18 cellular contexts compared by ENCODE assay signal in genomic region chr13:91238036-91238435, GRCh38.
DNase-seq lines count a peak whose midpoint lies in the region; ATAC-seq and TF ChIP-seq lines count a peak whose summit lies in the region.
"Had no signal": no experiment of that assay in that cellular context is flagged by ENCODE, and none has a peak within 500 bp of the region (broad histone marks: within the 10 kb centered on the region; RNA-seq: fewer than 3 reads in every experiment).

No MANE protein-coding gene starts in this region.

- intact Hi-C loops in colonic mucosa (cut with DNase I), result no loop called here
- intact Hi-C loops in PC-3 (cut with micrococcal nuclease), result no loop called here

- no peaks in the 10 kb centered on the region for H3K9me3 ChIP-seq in osteoblast (ENCODE audit: low read depth, low read length)
- H3K9me3 ChIP-seq in colonic mucosa, result no peaks in the 10 kb centered on the region
- H3K9me3 ChIP-seq in PC-3 (ENCODE audit: low read length), result no peaks in the 10 kb centered on the region
- H3K9me3 ChIP-seq: BE2C had no signal

- no peaks in the 10 kb centered on the region for H3K4me1 ChIP-seq in osteoblast (ENCODE audit: insufficient read depth, low read length)
- H3K4me1 ChIP-seq in colonic mucosa, result no peaks in the 10 kb centered on the region
- no peaks in the 10 kb centered on the region for H3K4me1 ChIP-seq in PC-3 (ENCODE audit: insufficient read depth, low read length)
- H3K4me1 ChIP-seq: BE2C had no signal

- CTCF ChIA-PET in PC-3 (lab: Charles Lee), result no interaction called here

- H2AFZ ChIP-seq in osteoblast (ENCODE audit: low read length) (no peak overlapping the region), PC-3 (ENCODE audit: low read length) (no peak overlapping the region)
- H2AFZ ChIP-seq: PC-9 had no signal

- no peaks in the 10 kb centered on the region for H3F3A ChIP-seq in PC-3 (ENCODE audit: low read length, unreplicated experiment)

- H3K9ac ChIP-seq in colonic mucosa (ENCODE audit: low read depth in 2 of 2, low read length in 2 of 2) (no peak overlapping the region), PC-3 (ENCODE audit: low read length) (no peak overlapping the region)

- no peaks in the 10 kb centered on the region for H3K27me3 ChIP-seq in osteoblast (ENCODE audit: insufficient read depth, low read length)
- H3K27me3 ChIP-seq in colonic mucosa, result no peaks in the 10 kb centered on the region
- H3K27me3 ChIP-seq in PC-3 (ENCODE audit: low read length), result peaks cover 17% of the 10 kb centered on the region; the same call in 1 of the 2 replicates
- H3K27me3 ChIP-seq: BE2C had no signal

- BruUV-seq in PC-3 (replicated peaks; lab: Mats Ljungman, UMichigan), result no TSS peak

- no peaks in the 10 kb centered on the region for H3K79me2 ChIP-seq in osteoblast (ENCODE audit: insufficient read depth, low read length)
- H3K79me2 ChIP-seq in PC-3 (ENCODE audit: low read length), result no peaks in the 10 kb centered on the region

- H3K27ac ChIP-seq in osteoblast (ENCODE audit: low read depth, low read length), result no peak overlapping the region
- no peak overlapping the region for H3K27ac ChIP-seq in colonic mucosa
- H3K27ac ChIP-seq in PC-3 (ENCODE audit: low read length), result no peak overlapping the region
- H3K27ac ChIP-seq: PC-9, SK-N-MC had no signal

- H3K4me3 ChIP-seq in osteoblast (ENCODE audit: insufficient read depth, low read length) (no peak overlapping the region), colonic mucosa (no peak overlapping the region), PC-3 (ENCODE audit: low read length) (no peak overlapping the region)
- H3K4me3 ChIP-seq: PC-9, SK-N-MC had no signal

- ATAC-seq in GM18858 (IDR thresholded peaks at IDR 0.05; ENCODE audit: unreplicated experiment), result peak; percentile 57
- peak; percentile 86 for ATAC-seq in GM21717 (IDR thresholded peaks at IDR 0.05; ENCODE audit: unreplicated experiment)
- ATAC-seq in PC-3, result no peak
- ATAC-seq in HG03045 (IDR thresholded peaks at IDR 0.05; ENCODE audit: unreplicated experiment), result no peak
- ATAC-seq: CD8-positive, alpha-beta T cell; T-cell had no signal

- H4K20me1 ChIP-seq in osteoblast (ENCODE audit: insufficient read depth, low read length) (no peaks in the 10 kb centered on the region), PC-3 (ENCODE audit: low read length) (no peaks in the 10 kb centered on the region)

- H3K36me3 ChIP-seq in osteoblast (ENCODE audit: insufficient read depth, low read length) (no peaks in the 10 kb centered on the region), colonic mucosa (no peaks in the 10 kb centered on the region), PC-3 (ENCODE audit: low read depth, low read length) (no peaks in the 10 kb centered on the region)
- H3K36me3 ChIP-seq: BE2C had no signal

- POLR2A ChIA-PET in PC-3 (lab: Charles Lee; ENCODE audit: unreplicated experiment), result no interaction called here

- H3K4me2 ChIP-seq in osteoblast (ENCODE audit: insufficient read depth, low read length) (no peak overlapping the region), PC-3 (ENCODE audit: low read length) (no peak overlapping the region)
- H3K4me2 ChIP-seq: PC-9 had no signal

- DNase-seq in MV-4-11 (lab: John Stamatoyannopoulos, UW), result peak; percentile 85
- peak; percentile 41 for DNase-seq in osteoblast (ENCODE audit: insufficient read length, low spot score, missing footprints)
- DNase-seq in colonic mucosa, result no peak
- no peak for DNase-seq in PC-3
- DNase-seq: BE2C; CD8-positive, alpha-beta T cell; HCEC 1CT; Karpas-422; MM.1S; NCI-H1417; NCI-H1930; NCI-H510A treated with DMSO at 0.1 percent for 48 hours; PC-9; T-cell had no signal

- H3K9me2 ChIP-seq in PC-3 (replicated peaks; ENCODE audit: low read length), result no peaks in the 10 kb centered on the region

- TF ChIP-seq CTCF in osteoblast (IDR thresholded peaks at IDR 0.05; ENCODE audit: extremely low read depth, low read depth, low read length) (no peak), colonic mucosa (IDR thresholded peaks at IDR 0.05) (no peak), PC-3 (conservative IDR thresholded peaks at IDR 0.05; ENCODE audit: low read depth, low read length) (no peak)

Comparison
In these comparisons a context has a peak if more than half of its experiments do, and no peak if none do; other contexts are left out.
1. ATAC-seq: peak in GM18858 (single experiment) and GM21717 (single experiment); none in PC-3 (single experiment) and HG03045 (single experiment).
2. DNase-seq: peak in MV-4-11 (single experiment) and osteoblast (single experiment); none in colonic mucosa (single experiment) and PC-3 (single experiment).